ENCODE assay signal across 8 cellular contexts in the genomic region with DNA sequence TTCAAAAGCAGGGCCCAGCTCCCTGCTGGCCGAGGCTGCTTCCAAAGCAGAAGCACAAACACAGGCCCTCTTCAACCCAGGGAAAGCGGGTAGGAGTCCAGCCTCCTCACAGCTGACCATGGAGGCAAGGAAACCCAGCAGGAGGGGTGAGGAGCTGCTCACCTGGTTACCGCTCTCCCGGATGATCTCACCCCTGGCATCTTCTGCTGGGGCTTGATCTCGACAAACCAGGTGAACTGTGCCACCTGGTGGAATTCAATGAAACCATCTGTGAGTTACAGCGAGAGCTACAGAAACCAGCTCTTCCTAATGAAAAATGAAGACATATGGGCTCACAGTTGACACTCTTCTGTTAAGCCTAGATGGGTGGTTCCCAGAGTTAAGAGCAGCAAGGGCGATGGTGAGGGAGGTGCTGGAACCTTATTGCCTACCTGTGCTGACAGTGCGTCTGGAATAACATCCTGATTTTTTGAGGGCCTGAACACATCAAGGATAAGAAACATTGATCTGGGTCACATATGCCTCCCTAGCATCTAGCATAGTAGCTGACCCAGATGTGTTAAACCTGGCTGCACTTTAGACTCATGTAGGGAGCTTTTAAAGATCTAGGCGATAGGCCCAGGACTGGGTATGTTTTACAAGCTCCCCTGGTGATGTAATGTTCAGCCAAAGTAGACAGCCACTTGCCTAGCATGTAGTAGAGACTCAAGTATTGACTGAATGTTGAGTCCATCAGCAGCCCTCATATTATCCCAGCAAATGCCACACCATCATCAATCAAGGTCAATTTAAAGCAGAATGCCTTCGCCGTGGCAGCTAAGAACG. TPM values are rescaled to one million over a fixed set of nuclear protein-coding genes. Genes with fewer than 3 reads are reported as not detected.
DNase-seq lines count a peak whose midpoint lies in the region; ATAC-seq and TF ChIP-seq lines count a peak whose summit lies in the region.

No MANE protein-coding gene starts in this region.

- TF ChIP-seq CTCF in HCT116 (IDR thresholded peaks at IDR 0.05 in 2 of 3, conservative IDR thresholded peaks at IDR 0.05 in 1 of 3; ENCODE audit: borderline replicate concordance in 1 of 3, insufficient read depth in 1 of 3, low read depth in 2 of 3, low read length in 2 of 3) (peak in 2 of 3 experiments; percentile 64 to 70; a peak in 4 of 6 replicates), lung (IDR thresholded peaks at IDR 0.05; ENCODE audit: control extremely low read depth, extremely low read depth) (peak; percentile 23), type B pancreatic cell (conservative IDR thresholded peaks at IDR 0.05) (peak; percentile 72)

- peak; percentile 81 for ATAC-seq in HCT116
- peak; percentile 23 for ATAC-seq in lung (ENCODE audit: insufficient read depth, low FRiP score)

- H3K27ac Mint-ChIP-seq in type B pancreatic cell, result peak overlapping the region; percentile 81

- no peaks in the 10 kb centered on the region for H3K79me2 ChIP-seq in HCT116 (ENCODE audit: insufficient read depth, low read length)

- H3K4me3 Mint-ChIP-seq in type B pancreatic cell, result no peak overlapping the region

- H3K27me3 ChIP-seq in HCT116 (ENCODE audit: insufficient read depth, low read length) (no peaks in the 10 kb centered on the region), lung (ENCODE audit: control insufficient read depth, insufficient read depth) (no peaks in the 10 kb centered on the region)

- H3K36me3 ChIP-seq in HCT116 (ENCODE audit: control insufficient read depth in 1 of 2, insufficient read depth in 2 of 2, low read length in 2 of 2) (no peaks in the 10 kb centered on the region), lung (ENCODE audit: control insufficient read depth in 2 of 2, insufficient read depth in 2 of 2, low read length in 2 of 2) (peaks cover 0 to 7% of the 10 kb centered on the region in 2 donors)

- no TSS peak for BruUV-seq in HCT116 (replicated peaks; lab: Mats Ljungman, UMichigan)

- H3K9me3 ChIP-seq in HCT116 (ENCODE audit: control insufficient read depth in 1 of 2, insufficient read depth in 1 of 2, low read depth in 1 of 2, low read length in 2 of 2) (no peaks in the 10 kb centered on the region), lung (ENCODE audit: control insufficient read depth in 2 of 2, insufficient read depth in 1 of 2, low read length in 1 of 2) (no peaks in the 10 kb centered on the region)

- H2AFZ ChIP-seq in HCT116 (ENCODE audit: low read depth, low read length, poor library complexity, severe bottlenecking), result no peak overlapping the region

- no peaks in the 10 kb centered on the region for H3K36me3 Mint-ChIP-seq in type B pancreatic cell

- TF ChIP-seq POLR2A in HCT116 (IDR thresholded peaks at IDR 0.05; ENCODE audit: borderline replicate concordance, extremely low read depth, insufficient read depth, insufficient read length), result no peak

- intact Hi-C loops in HCT116 (cut with micrococcal nuclease), result loop anchor here (1.0 to 5.0 kb wide), 6 partner anchors 216 to 673 kb away; a partner anchor contains a TSS

- no peak overlapping the region for H3K27ac ChIP-seq in HCT116 (ENCODE audit: low read depth, low read length)
- H3K27ac ChIP-seq in lung (ENCODE audit: low read depth in 1 of 2, low read length in 1 of 2), result no peak overlapping the region

- POLR2A ChIA-PET in HCT116 (lab: Charles Lee), result interaction anchor here (0.6 to 1.9 kb wide), 4 partner anchors 345 to 672 kb away, joined by 3 to 14 read pairs (median 6); a partner anchor contains a TSS

- CTCF ChIA-PET in HCT116 (lab: Charles Lee), result interaction anchor here (0.6 to 5.4 kb wide), 28 partner anchors 9 to 686 kb away, joined by 3 to 90 read pairs (median 5); a partner anchor contains a TSS

- H3K9ac ChIP-seq in HCT116 (ENCODE audit: low read length), result no peak overlapping the region

- RAD21 ChIA-PET in HCT116 (lab: Charles Lee; ENCODE audit: low non-redundant PET in 1 of 2, low total read pairs in 2 of 2, uncharacterized antibody in 2 of 2, unreplicated experiment in 2 of 2), result interaction anchor here (0.7 to 2.1 kb wide), 12 partner anchors 207 to 673 kb away, joined by 3 to 17 read pairs (median 4); a partner anchor contains a TSS

- DNase-seq in GM03348 (ENCODE audit: low spot score) (peak; percentile 13), HCT116 (ENCODE audit: low read depth, low spot score) (peak; percentile 66), NCI-H146 treated with DMSO at 0.1 percent for 48 hours (lab: John Stamatoyannopoulos, UW; ENCODE audit: unreplicated experiment) (peak; percentile 68), T-helper 22 cell (ENCODE audit: low read depth) (peak; percentile 34), cerebellar cortex (ENCODE audit: low spot score) (peak; percentile 96), lung (ENCODE audit: low spot score) (peak; percentile 56), type B pancreatic cell (ENCODE audit: extremely low spot score, unreplicated experiment) (no peak), hepatic stellate cell (ENCODE audit: low spot score) (no peak)

- H4K20me1 ChIP-seq in HCT116 (ENCODE audit: insufficient read depth), result no peaks in the 10 kb centered on the region

- H3K9me3 Mint-ChIP-seq in type B pancreatic cell, result no peaks in the 10 kb centered on the region

- H3K4me1 ChIP-seq in HCT116 (ENCODE audit: control insufficient read depth in 1 of 2, insufficient read depth in 2 of 2, low read length in 2 of 2) (peaks cover 25 to 30% of the 10 kb centered on the region in 2 experiments), lung (ENCODE audit: control insufficient read depth in 2 of 2, insufficient read depth in 2 of 2, low read length in 2 of 2) (peaks cover 4 to 6% of the 10 kb centered on the region in 2 donors)

- H3K9me2 ChIP-seq in HCT116 (ENCODE audit: insufficient read depth), result no peaks in the 10 kb centered on the region

- H3K4me3 ChIP-seq in HCT116 (replicated peaks in 1 of 2; ENCODE audit: low read depth in 1 of 2, low read length in 2 of 2), result no peak overlapping the region
- H3K4me3 ChIP-seq in lung, result no peak overlapping the region

- no peak for TF ChIP-seq RAD21 in HCT116 (IDR thresholded peaks at IDR 0.05; ENCODE audit: low read depth)

- peak overlapping the region; percentile 20; the same call in 1 of the 2 replicates for H3K4me2 ChIP-seq in HCT116 (ENCODE audit: low read length)

- H3K27me3 Mint-ChIP-seq in type B pancreatic cell, result no peaks in the 10 kb centered on the region

- 80 to 83% methylated on average over 12 of the region's 12 CpGs for WGBS in lung, 2 donors

- peaks cover 19% of the 10 kb centered on the region for H3K4me1 Mint-ChIP-seq in type B pancreatic cell (ENCODE audit: unreplicated experiment)

TF ChIP-seq in HCT116, 20 proteins besides CTCF, POLR2A, EP300 and RAD21 (continues in another document):
- TF ChIP-seq, protein P1, sequence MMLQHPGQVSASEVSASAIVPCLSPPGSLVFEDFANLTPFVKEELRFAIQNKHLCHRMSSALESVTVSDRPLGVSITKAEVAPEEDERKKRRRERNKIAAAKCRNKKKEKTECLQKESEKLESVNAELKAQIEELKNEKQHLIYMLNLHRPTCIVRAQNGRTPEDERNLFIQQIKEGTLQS (IDR thresholded peaks at IDR 0.05), result no peak
- TF ChIP-seq EZH2phosphoT487 (IDR thresholded peaks at IDR 0.05; ENCODE audit: borderline replicate concordance) (no peak), TCF7L2 (IDR thresholded peaks at IDR 0.05; ENCODE audit: borderline replicate concordance, extremely low read depth, insufficient read depth, insufficient read length) (no peak), POLR2AphosphoS5 (IDR thresholded peaks at IDR 0.05; ENCODE audit: low read depth, low read length) (no peak), EZH2 (IDR thresholded peaks at IDR 0.05) (no peak), SIN3A (IDR thresholded peaks at IDR 0.05; ENCODE audit: low read depth) (no peak), SP1 (IDR thresholded peaks at IDR 0.05; ENCODE audit: low read depth) (no peak), SRF (IDR thresholded peaks at IDR 0.05; ENCODE audit: low read depth) (no peak), ZNF274 (IDR thresholded peaks at IDR 0.05; ENCODE audit: low read depth, low read length) (no peak), ZFX (IDR thresholded peaks at IDR 0.05) (no peak), YY1 (IDR thresholded peaks at IDR 0.05; ENCODE audit: extremely low read depth, insufficient replicate concordance, low read depth, low read length) (no peak), EGR1 (IDR thresholded peaks at IDR 0.05; ENCODE audit: low read depth) (no peak), FOSL1 (IDR thresholded peaks at IDR 0.05; ENCODE audit: low read depth) (no peak), JUND (IDR thresholded peaks at IDR 0.05) (no peak), CBX3 (IDR thresholded peaks at IDR 0.05; ENCODE audit: low read depth) (no peak), ELF1 (IDR thresholded peaks at IDR 0.05; ENCODE audit: borderline replicate concordance, low read depth) (no peak)
- TF ChIP-seq, protein P2, sequence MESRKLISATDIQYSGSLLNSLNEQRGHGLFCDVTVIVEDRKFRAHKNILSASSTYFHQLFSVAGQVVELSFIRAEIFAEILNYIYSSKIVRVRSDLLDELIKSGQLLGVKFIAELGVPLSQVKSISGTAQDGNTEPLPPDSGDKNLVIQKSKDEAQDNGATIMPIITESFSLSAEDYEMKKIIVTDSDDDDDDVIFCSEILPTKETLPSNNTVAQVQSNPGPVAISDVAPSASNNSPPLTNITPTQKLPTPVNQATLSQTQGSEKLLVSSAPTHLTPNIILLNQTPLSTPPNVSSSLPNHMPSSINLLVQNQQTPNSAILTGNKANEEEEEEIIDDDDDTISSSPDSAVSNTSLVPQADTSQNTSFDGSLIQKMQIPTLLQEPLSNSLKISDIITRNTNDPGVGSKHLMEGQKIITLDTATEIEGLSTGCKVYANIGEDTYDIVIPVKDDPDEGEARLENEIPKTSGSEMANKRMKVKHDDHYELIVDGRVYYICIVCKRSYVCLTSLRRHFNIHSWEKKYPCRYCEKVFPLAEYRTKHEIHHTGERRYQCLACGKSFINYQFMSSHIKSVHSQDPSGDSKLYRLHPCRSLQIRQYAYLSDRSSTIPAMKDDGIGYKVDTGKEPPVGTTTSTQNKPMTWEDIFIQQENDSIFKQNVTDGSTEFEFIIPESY (IDR thresholded peaks at IDR 0.05; ENCODE audit: extremely low read depth, insufficient replicate concordance, low read length), result no peak
- TF ChIP-seq, protein P3, sequence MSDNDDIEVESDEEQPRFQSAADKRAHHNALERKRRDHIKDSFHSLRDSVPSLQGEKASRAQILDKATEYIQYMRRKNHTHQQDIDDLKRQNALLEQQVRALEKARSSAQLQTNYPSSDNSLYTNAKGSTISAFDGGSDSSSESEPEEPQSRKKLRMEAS (IDR thresholded peaks at IDR 0.05), result no peak

RNA-seq across cellular contexts. Expression of a gene that starts 6.1 kb away (rescaled TPM):
- total RNA-seq in HCT116 (2021; ENCODE audit: unreplicated experiment) (3.9 TPM), lung (10 to 100 TPM in 1 of 2 donors, 1 to 10 TPM in 1; 8.5 to 14.1 TPM), type B pancreatic cell (ENCODE audit: low replicate concordance) (10.1 and 11.3 TPM in 2 replicates)
- 4.9 and 5.6 TPM in 2 replicates for polyA plus RNA-seq in HCT116 (2012)
- 10 to 100 TPM in 1 of 2 donors, 1 to 10 TPM in 1; 9.8 to 17.9 TPM for polyA plus RNA-seq in lung

RNA-seq across cellular contexts. Expression of a gene that starts 47.1 kb away (rescaled TPM):
- total RNA-seq in HCT116 (2021; ENCODE audit: unreplicated experiment) (0.17 TPM), lung (under 1 TPM; 0.09 to 0.55 TPM), type B pancreatic cell (ENCODE audit: low replicate concordance) (0.07 and 0.63 TPM in 2 replicates)
- polyA plus RNA-seq in HCT116 (2012), result 0.04 TPM in 1 of 2 replicates, not detected in the other
- polyA plus RNA-seq in lung, result under 1 TPM; 0.08 to 0.09 TPM

Comparison
In these comparisons a context has a peak if more than half of its experiments do, and no peak if none do; other contexts are left out.
1. DNase-seq: peak in GM03348 (single experiment), HCT116 (single experiment), NCI-H146 treated with DMSO at 0.1 percent for 48 hours (single experiment), T-helper 22 cell (single experiment), cerebellar cortex (single experiment) and lung (single experiment); none in type B pancreatic cell (single experiment) and hepatic stellate cell (single experiment).
2. Peak in every context shown above with its lines, with median percentiles within 50 percentile points of each other: CTCF ChIP-seq.